8 cellular contexts compared by ENCODE assay signal in the genomic region with DNA sequence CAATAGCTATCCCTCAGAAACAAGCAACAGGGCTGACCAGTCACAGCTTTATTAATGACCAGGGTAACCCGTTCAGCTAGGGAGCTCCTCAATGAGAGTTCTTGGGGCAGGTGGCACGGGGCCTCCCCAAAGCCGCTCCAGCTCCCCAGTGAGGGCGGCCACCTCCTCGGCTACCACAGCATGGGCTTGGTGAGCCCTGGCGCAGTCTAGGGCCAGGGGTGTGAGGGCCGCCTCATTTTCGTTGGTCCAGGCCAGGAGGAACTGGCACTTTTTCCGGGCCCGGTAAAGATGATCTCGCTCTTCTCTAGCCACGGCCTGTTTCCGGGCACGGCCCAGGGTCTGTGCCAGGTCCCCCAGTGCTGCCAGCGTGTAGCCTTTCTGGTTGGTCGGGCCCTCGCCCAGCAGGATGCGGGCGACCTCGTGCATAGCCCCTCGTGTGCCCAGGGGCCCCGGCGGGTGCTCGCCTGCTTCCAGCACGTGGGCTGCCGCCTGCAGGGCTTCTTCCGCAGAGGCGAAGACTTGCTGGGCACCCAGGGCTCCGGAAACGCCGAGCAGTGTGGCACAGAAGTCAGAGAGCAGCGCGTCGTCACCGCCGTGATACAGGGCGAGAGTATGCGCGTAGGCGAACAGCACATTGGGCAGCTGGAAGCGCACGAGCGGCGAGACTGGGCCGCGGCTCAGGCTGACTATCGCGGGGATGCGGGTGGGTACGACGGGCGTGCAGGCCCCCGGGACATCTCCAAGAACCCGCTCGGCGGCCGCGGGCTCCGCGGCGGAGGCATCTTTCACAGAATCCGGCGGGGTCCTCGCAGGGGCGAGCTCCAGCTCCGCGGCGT. TPM values are rescaled to one million over a fixed set of nuclear protein-coding genes. Genes with fewer than 3 reads are reported as not detected.
A peak's percentile ranks its signal among the peaks of the same experiment; 100 is the strongest.
DNase-seq lines count a peak whose midpoint lies in the region; ATAC-seq and FAIRE-seq lines count a peak whose summit lies in the region.

No MANE protein-coding gene starts in this region.

- H3K36me3 ChIP-seq in iPS-15b (ENCODE audit: control insufficient read depth, insufficient read depth, low read length) (peaks cover 38% of the 10 kb centered on the region), small intestine (ENCODE audit: control insufficient read depth in 2 of 2, insufficient read depth in 2 of 2, low read length in 2 of 2) (peaks cover 0 to 11% of the 10 kb centered on the region in 2 donors)

- FAIRE-seq in small intestine (lab: Jason Lieb, UNC), result no peak
- FAIRE-seq in frontal cortex (lab: Jason Lieb, UNC), result no peak

- ATAC-seq in HG03039 (IDR thresholded peaks at IDR 0.05; ENCODE audit: unreplicated experiment), result no peak

- DNase-seq in NCI-H510A treated with DMSO at 0.1 percent for 48 hours (lab: John Stamatoyannopoulos, UW), result peak; percentile 9
- no peak for DNase-seq in NCI-H510A (lab: John Stamatoyannopoulos, UW)
- DNase-seq in RKO (ENCODE audit: low spot score), result peak; percentile 93
- DNase-seq in activated naive CD8-positive, alpha-beta T cell treated with anti-CD3 and anti-CD28 coated beads, Interleukin-2, amount 50 U/mL, for 16 hours (ENCODE audit: low read depth, low spot score), result peak; percentile 31
- peak; percentile 45 for DNase-seq in small intestine
- no peak for DNase-seq in frontal cortex (ENCODE audit: low spot score in 2 of 2)

- 14 to 20% (median 17%) methylated on average over 53 to 68 of the region's 68 CpGs for WGBS in small intestine, 3 donors

- peak overlapping the region; percentile 70 to 93 for H3K27ac ChIP-seq in small intestine (ENCODE audit: low read depth in 1 of 2, low read length in 1 of 2)

- H3K9ac ChIP-seq in iPS-15b (ENCODE audit: low read depth, low read length), result peak overlapping the region; percentile 81

- H3K4me3 ChIP-seq in iPS-15b (ENCODE audit: low read depth, low read length), result peak overlapping the region; percentile 88
- peak overlapping the region; percentile 61 to 75 for H3K4me3 ChIP-seq in small intestine (ENCODE audit: low read depth in 1 of 2, low read length in 2 of 2)

- H3K4me1 ChIP-seq in iPS-15b (ENCODE audit: control insufficient read depth, insufficient read depth, low read length) (peaks cover 3% of the 10 kb centered on the region), small intestine (ENCODE audit: control insufficient read depth in 2 of 2, insufficient read depth in 1 of 2, low read depth in 1 of 2, low read length in 1 of 2) (peaks cover 8 to 15% of the 10 kb centered on the region in 2 donors)

- no peaks in the 10 kb centered on the region for H3K27me3 ChIP-seq in iPS-15b (ENCODE audit: control insufficient read depth, insufficient read depth, low read length)
- H3K27me3 ChIP-seq in small intestine (ENCODE audit: control insufficient read depth in 2 of 2, insufficient read depth in 2 of 2, low read length in 2 of 2), result no peaks in the 10 kb centered on the region

- H3K9me3 ChIP-seq in iPS-15b (ENCODE audit: control insufficient read depth, insufficient read depth, low read length) (no peaks in the 10 kb centered on the region), small intestine (ENCODE audit: control insufficient read depth, low read depth) (no peaks in the 10 kb centered on the region)

RNA-seq across cellular contexts. Expression of a gene that starts 0.9 kb away (rescaled TPM):
- 10 to 100 TPM; 13.0 to 13.6 (median 13.0) TPM for polyA plus RNA-seq in small intestine
- total RNA-seq in frontal cortex, result 6.1 TPM

RNA-seq across cellular contexts. Expression of a gene that starts 4.9 kb away (rescaled TPM):
- polyA plus RNA-seq in small intestine, result 10 to 100 TPM; 21.1 to 40.7 (median 40.0) TPM
- total RNA-seq in frontal cortex, result 54.6 TPM

RNA-seq across cellular contexts. Expression of a gene that starts 5.3 kb away (rescaled TPM):
- polyA plus RNA-seq in small intestine, result 1,000 to 10,000 TPM in 2 of 3 donors, 100 to 1,000 TPM in 1; 960 to 1,177 (median 1,141) TPM
- total RNA-seq in frontal cortex, result 251 TPM

RNA-seq across cellular contexts. Expression of a gene that starts 5.5 kb away (rescaled TPM):
- 10 to 100 TPM; 45.6 to 65.7 (median 55.7) TPM for polyA plus RNA-seq in small intestine
- total RNA-seq in frontal cortex, result 29.3 TPM

RNA-seq across cellular contexts. Expression of a gene that starts 17.7 kb away (rescaled TPM):
- polyA plus RNA-seq in small intestine, result 10 to 100 TPM; 10.5 to 26.7 (median 12.3) TPM
- 7.7 TPM for total RNA-seq in frontal cortex

Comparison
In these comparisons a context has a peak if more than half of its experiments do, and no peak if none do; other contexts are left out.
1. DNase-seq: peak in NCI-H510A treated with DMSO at 0.1 percent for 48 hours (single experiment), RKO (single experiment), activated naive CD8-positive, alpha-beta T cell treated with anti-CD3 and anti-CD28 coated beads, Interleukin-2, amount 50 U/mL, for 16 hours (single experiment) and small intestine (single experiment); none in NCI-H510A (single experiment) and frontal cortex (0 of 2).